ENCODE assay signal across 1 cellular context in genomic region chr22:24178502-24179440, GRCh38.
TF ChIP-seq lines count a peak whose summit lies in the region.

No MANE protein-coding gene starts in this region.

TF ChIP-seq in HepG2, 621 proteins besides CTCF, POLR2A, EP300 and RAD21 (continued from another document):
- TF ChIP-seq ZBTB33 (CRISPR knock-in tag; IDR thresholded peaks at IDR 0.05) = peak; percentile 17; the same call in 1 of the 2 replicates
- TF ChIP-seq TOE1 (CRISPR knock-in tag; IDR thresholded peaks at IDR 0.05) = no peak
- TF ChIP-seq AGO2 (optimal IDR thresholded peaks at IDR 0.05; ENCODE audit: low read depth, low read length) = peak; percentile 46
- TF ChIP-seq NFKB2 (CRISPR knock-in tag; IDR thresholded peaks at IDR 0.05; ENCODE audit: borderline replicate concordance) = no peak
- no peak for TF ChIP-seq PAWR (CRISPR knock-in tag; IDR thresholded peaks at IDR 0.05; ENCODE audit: borderline replicate concordance)
- peak; percentile 21; the same call in 1 of the 2 replicates for TF ChIP-seq ZFY (CRISPR knock-in tag; IDR thresholded peaks at IDR 0.05)
- TF ChIP-seq NFIC (IDR thresholded peaks at IDR 0.05; ENCODE audit: low read length) = no peak
- TF ChIP-seq STAG1 (CRISPR knock-in tag; IDR thresholded peaks at IDR 0.05) = peak; percentile 9; the same call in 1 of the 2 replicates
- TF ChIP-seq UBTF (CRISPR knock-in tag; IDR thresholded peaks at IDR 0.05) = no peak
